In the genomic region with DNA sequence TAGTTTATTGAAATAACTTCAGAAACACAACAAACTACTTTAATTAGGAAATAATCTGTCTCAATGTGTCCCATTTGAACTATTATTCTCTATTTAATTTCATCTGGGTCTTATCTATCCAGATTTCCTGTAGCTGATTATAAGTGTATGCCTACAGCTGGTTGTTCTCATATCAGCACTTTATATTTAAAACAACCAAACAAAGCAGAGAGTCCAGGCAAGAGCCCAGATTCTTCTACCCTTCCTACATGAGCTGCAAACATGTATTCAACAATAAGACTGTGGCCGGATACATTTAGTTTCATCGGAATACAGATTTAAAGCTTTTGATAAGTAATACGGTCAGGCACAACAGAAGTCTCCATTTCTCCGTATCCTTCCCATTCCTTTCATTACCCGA, we compare ENCODE assay signal across 17 cellular contexts.
DNase-seq lines count a peak whose midpoint lies in the region; ATAC-seq and TF ChIP-seq lines count a peak whose summit lies in the region.
"Had no signal": no experiment of that assay in that cellular context is flagged by ENCODE, and none has a peak within 500 bp of the region (broad histone marks: within the 10 kb centered on the region; RNA-seq: fewer than 3 reads in every experiment).

No MANE protein-coding gene starts in this region.

- H3K27me3 Mint-ChIP-seq in mesothelial cell of epicardium (ENCODE audit: low read depth) (no peaks in the 10 kb centered on the region), immature natural killer cell (ENCODE audit: low read depth in 3 of 3) (peaks cover 0 to 1% (median 1%) of the 10 kb centered on the region in 3 donors), natural killer cell (ENCODE audit: low read depth in 2 of 2) (no peaks in the 10 kb centered on the region)
- no peaks in the 10 kb centered on the region for H3K27me3 Mint-ChIP-seq in naive thymus-derived CD8-positive, alpha-beta T cell
- H3K27me3 Mint-ChIP-seq: CD8-positive, alpha-beta memory T cell had no signal

- H3K4me3 ChIP-seq in ACC112 (ENCODE audit: low read depth, low read length): no peak overlapping the region
- peak overlapping the region; percentile 34 for H3K4me3 ChIP-seq in SK-N-MC
- no peak overlapping the region for H3K4me3 ChIP-seq in fibroblast of pulmonary artery (replicated peaks; ENCODE audit: low read depth, low read length)
- H3K4me3 ChIP-seq in left ventricle myocardium inferior: no peak overlapping the region
- H3K4me3 ChIP-seq: BLaER1 treated with 17β-estradiol and CSF1 and Interleukin-3, amounts not matched to agents 10 nM and 100 nM had no signal

- H2AFZ ChIP-seq in ACC112 (ENCODE audit: low read length, unreplicated experiment): peak overlapping the region; percentile 16

- no peak for DNase-seq in SK-N-MC (ENCODE audit: low read depth, low spot score)
- DNase-seq in fibroblast of pulmonary artery (ENCODE audit: low read depth): peak; percentile 47
- DNase-seq in mesothelial cell of epicardium (ENCODE audit: low spot score in 2 of 2, unreplicated experiment in 2 of 2): no peak
- no peak for DNase-seq in left ventricle myocardium inferior
- no peak for DNase-seq in immature natural killer cell
- no peak for DNase-seq in natural killer cell
- DNase-seq in naive thymus-derived CD8-positive, alpha-beta T cell: no peak
- DNase-seq: CD8-positive, alpha-beta memory T cell; DMS79; GOT3; KG1; NCI-H1048; NCI-H146; NCI-H2081; NCI-H748 treated with DMSO at 0.1 percent for 48 hours had no signal

- H3K36me3 Mint-ChIP-seq in mesothelial cell of epicardium (no peaks in the 10 kb centered on the region), immature natural killer cell (no peaks in the 10 kb centered on the region), natural killer cell (no peaks in the 10 kb centered on the region)
- no peaks in the 10 kb centered on the region for H3K36me3 Mint-ChIP-seq in naive thymus-derived CD8-positive, alpha-beta T cell
- H3K36me3 Mint-ChIP-seq: CD8-positive, alpha-beta memory T cell had no signal

- peak overlapping the region; percentile 4 for H3K9ac ChIP-seq in SK-N-MC (ENCODE audit: insufficient read length)
- H3K9ac ChIP-seq: BLaER1 treated with 17β-estradiol and CSF1 and Interleukin-3, amounts not matched to agents 10 nM and 100 nM had no signal

- no peaks in the 10 kb centered on the region for H3K9me3 ChIP-seq in SK-N-MC (ENCODE audit: low read depth, low read length)
- no peaks in the 10 kb centered on the region for H3K9me3 ChIP-seq in left ventricle myocardium inferior (replicated peaks)
- H3K9me3 ChIP-seq: BLaER1 treated with 17β-estradiol and CSF1 and Interleukin-3, amounts not matched to agents 10 nM and 100 nM had no signal

- H3K36me3 ChIP-seq in ACC112 (ENCODE audit: insufficient read depth, low read length): no peaks in the 10 kb centered on the region
- H3K36me3 ChIP-seq in SK-N-MC (ENCODE audit: insufficient read depth, low read length): no peaks in the 10 kb centered on the region
- no peaks in the 10 kb centered on the region for H3K36me3 ChIP-seq in left ventricle myocardium inferior
- H3K36me3 ChIP-seq: BLaER1 treated with 17β-estradiol and CSF1 and Interleukin-3, amounts not matched to agents 10 nM and 100 nM had no signal

- H3K27ac Mint-ChIP-seq in mesothelial cell of epicardium (peak overlapping the region; percentile 64), immature natural killer cell (no peak overlapping the region), natural killer cell (no peak overlapping the region)
- no peak overlapping the region for H3K27ac Mint-ChIP-seq in naive thymus-derived CD8-positive, alpha-beta T cell
- H3K27ac Mint-ChIP-seq: CD8-positive, alpha-beta memory T cell had no signal

- H3K4me1 ChIP-seq in ACC112 (ENCODE audit: control insufficient read depth, insufficient read depth, low read length, unreplicated experiment) (peaks cover 21% of the 10 kb centered on the region), left ventricle myocardium inferior (no peaks in the 10 kb centered on the region)
- H3K4me1 ChIP-seq: BLaER1 treated with 17β-estradiol and CSF1 and Interleukin-3, amounts not matched to agents 10 nM and 100 nM had no signal

- POLR2A ChIA-PET in naive thymus-derived CD8-positive, alpha-beta T cell (lab: Charles Lee): no interaction called here

- H3K4me1 Mint-ChIP-seq in mesothelial cell of epicardium (peaks cover 28% of the 10 kb centered on the region), immature natural killer cell (no peaks in the 10 kb centered on the region), natural killer cell (no peaks in the 10 kb centered on the region)
- no peaks in the 10 kb centered on the region for H3K4me1 Mint-ChIP-seq in naive thymus-derived CD8-positive, alpha-beta T cell
- H3K4me1 Mint-ChIP-seq: CD8-positive, alpha-beta memory T cell had no signal

- intact Hi-C loops in left ventricle myocardium inferior (cut with micrococcal nuclease): loop anchor here (10.0 kb wide), 1 partner anchor 979 kb away; a partner anchor contains a TSS
- intact Hi-C loops in natural killer cell (cut with micrococcal nuclease): no loop called here

- TF ChIP-seq CTCF in fibroblast of pulmonary artery (IDR thresholded peaks at IDR 0.05; ENCODE audit: low read length, missing control alignments): no peak
- no peak for TF ChIP-seq CTCF in mesothelial cell of epicardium (IDR thresholded peaks at IDR 0.05; ENCODE audit: unreplicated experiment)
- TF ChIP-seq CTCF in left ventricle myocardium inferior (IDR thresholded peaks at IDR 0.05; ENCODE audit: borderline replicate concordance): no peak
- no peak for TF ChIP-seq CTCF in natural killer cell (IDR thresholded peaks at IDR 0.05)

- H3K27me3 ChIP-seq in ACC112 (ENCODE audit: insufficient read depth, low read length) (no peaks in the 10 kb centered on the region), left ventricle myocardium inferior (ENCODE audit: low read depth) (peaks cover 16% of the 10 kb centered on the region)
- H3K27me3 ChIP-seq: BLaER1 treated with 17β-estradiol and CSF1 and Interleukin-3, amounts not matched to agents 10 nM and 100 nM had no signal

- H3K9me3 Mint-ChIP-seq in mesothelial cell of epicardium: peaks cover 5% of the 10 kb centered on the region
- H3K9me3 Mint-ChIP-seq in immature natural killer cell: peaks cover 0 to 16% (median 5%) of the 10 kb centered on the region in 6 donors
- H3K9me3 Mint-ChIP-seq in natural killer cell: peaks cover 5 to 6% of the 10 kb centered on the region in 2 donors
- peaks cover 0 to 11% (median 4%) of the 10 kb centered on the region in 9 donors for H3K9me3 Mint-ChIP-seq in naive thymus-derived CD8-positive, alpha-beta T cell

- no peak for ATAC-seq in natural killer cell
- ATAC-seq in naive thymus-derived CD8-positive, alpha-beta T cell: no peak

- H3K4me3 Mint-ChIP-seq in mesothelial cell of epicardium: peak overlapping the region; percentile 24
- H3K4me3 Mint-ChIP-seq in immature natural killer cell: no peak overlapping the region
- H3K4me3 Mint-ChIP-seq in natural killer cell: no peak overlapping the region
- H3K4me3 Mint-ChIP-seq in naive thymus-derived CD8-positive, alpha-beta T cell: no peak overlapping the region
- H3K4me3 Mint-ChIP-seq: CD8-positive, alpha-beta memory T cell had no signal

- H3K27ac ChIP-seq in ACC112 (ENCODE audit: low read depth, low read length): no peak overlapping the region
- peak overlapping the region; percentile 78 for H3K27ac ChIP-seq in SK-N-MC
- H3K27ac ChIP-seq in left ventricle myocardium inferior (replicated peaks): no peak overlapping the region
- H3K27ac ChIP-seq: BLaER1 treated with 17β-estradiol and CSF1 and Interleukin-3, amounts not matched to agents 10 nM and 100 nM had no signal

- no peaks in the 10 kb centered on the region for H3K79me2 ChIP-seq in ACC112 (ENCODE audit: control insufficient read depth, insufficient read depth, low read length, unreplicated experiment)
